ENCODE assay signal across 8 cellular contexts in genomic region chr16:84820305-84820684, GRCh38. TPM values are rescaled to one million over a fixed set of nuclear protein-coding genes. Genes with fewer than 3 reads are reported as not detected.
DNase-seq lines count a peak whose midpoint lies in the region; TF ChIP-seq lines count a peak whose summit lies in the region.

No MANE protein-coding gene starts in this region.

- 37 to 63% (median 57%) methylated on average over 2 to 8 of the region's 8 CpGs for WGBS in adrenal gland, 4 donors
- WGBS in liver = 55% methylated on average over 8 of the region's 8 CpGs

- no peaks in the 10 kb centered on the region for H3K9me3 ChIP-seq in adrenal gland (replicated peaks in 1 of 3)
- H3K9me3 ChIP-seq in liver (ENCODE audit: control insufficient read depth in 4 of 4, low read length in 3 of 4) = no peaks in the 10 kb centered on the region

- H3K27ac ChIP-seq in adrenal gland (peak overlapping the region in 3 of 5 donors; percentile 21 to 89 (median 74)), liver (ENCODE audit: low read depth in 1 of 2, low read length in 2 of 2) (peak overlapping the region; percentile 65 to 78), temporal lobe (ENCODE audit: low read depth, low read length) (peak overlapping the region; percentile 53)

- H3K4me1 Mint-ChIP-seq in T-helper 1 cell treated with Interleukin-12 subunit alpha and Interleukin-12 subunit beta and Interleukin-4 antibody, amounts not matched to agents 30 μg/mL and 1 μg/mL, for 36 hours (ENCODE audit: low read depth) = peaks cover 7% of the 10 kb centered on the region

- no peak overlapping the region for H3K27ac Mint-ChIP-seq in T-helper 1 cell treated with Interleukin-12 subunit alpha and Interleukin-12 subunit beta and Interleukin-4 antibody, amounts not matched to agents 30 μg/mL and 1 μg/mL, for 36 hours

- TF ChIP-seq CTCF in adrenal gland (IDR thresholded peaks at IDR 0.05) (no peak), liver (IDR thresholded peaks at IDR 0.05; ENCODE audit: low read depth, low read length, missing input control) (no peak)

- H3K4me3 Mint-ChIP-seq in T-helper 1 cell treated with Interleukin-12 subunit alpha and Interleukin-12 subunit beta and Interleukin-4 antibody, amounts not matched to agents 30 μg/mL and 1 μg/mL, for 36 hours = peak overlapping the region; percentile 72

- H3K4me3 ChIP-seq in adrenal gland (peak overlapping the region in 2 of 4 donors; percentile 1 to 56), liver (ENCODE audit: low read depth in 1 of 3, low read length in 3 of 3) (peak overlapping the region; percentile 37 to 63 (median 49))

- DNase-seq in T-helper 1 cell = no peak
- DNase-seq in adrenal gland = no peak
- DNase-seq in kidney tubule cell (ENCODE audit: low spot score) = no peak
- no peak for DNase-seq in mesenteric fat pad (ENCODE audit: low spot score)
- no peak for DNase-seq in HPDE6-E6E7 (ENCODE audit: extremely low spot score)

- no peaks in the 10 kb centered on the region for H3K9me3 Mint-ChIP-seq in T-helper 1 cell treated with Interleukin-12 subunit alpha and Interleukin-12 subunit beta and Interleukin-4 antibody, amounts not matched to agents 30 μg/mL and 1 μg/mL, for 36 hours

- peak overlapping the region in 1 of 2 donors; percentile 37 for H3K9ac ChIP-seq in liver (ENCODE audit: low read depth in 1 of 2, low read length in 2 of 2)

- intact Hi-C loops in adrenal gland (cut with DNase I) = no loop called here

- H3K27me3 ChIP-seq in adrenal gland (peaks cover 10% of the 10 kb centered on the region), liver (ENCODE audit: control insufficient read depth in 4 of 4, insufficient read depth in 4 of 4, low read length in 3 of 4) (peaks cover 0 to 6% (median 2%) of the 10 kb centered on the region in 4 donors)

- H3K36me3 ChIP-seq in adrenal gland (replicated peaks in 1 of 2) = no peaks in the 10 kb centered on the region
- H3K36me3 ChIP-seq in liver (ENCODE audit: control insufficient read depth in 4 of 4, insufficient read depth in 3 of 4, low read depth in 1 of 4, low read length in 3 of 4) = no peaks in the 10 kb centered on the region

- H3K27me3 Mint-ChIP-seq in T-helper 1 cell treated with Interleukin-12 subunit alpha and Interleukin-12 subunit beta and Interleukin-4 antibody, amounts not matched to agents 30 μg/mL and 1 μg/mL, for 36 hours (ENCODE audit: low read depth) = peaks cover 46% of the 10 kb centered on the region

- no peak for TF ChIP-seq RAD21 in liver (IDR thresholded peaks at IDR 0.05)

- no peaks in the 10 kb centered on the region for H3K36me3 Mint-ChIP-seq in T-helper 1 cell treated with Interleukin-12 subunit alpha and Interleukin-12 subunit beta and Interleukin-4 antibody, amounts not matched to agents 30 μg/mL and 1 μg/mL, for 36 hours (ENCODE audit: low read depth)

- no peak for TF ChIP-seq POLR2A in adrenal gland (IDR thresholded peaks at IDR 0.05)

- H3K4me1 ChIP-seq in adrenal gland (replicated peaks in 1 of 2) (peaks cover 0 to 16% of the 10 kb centered on the region in 2 donors), liver (ENCODE audit: control insufficient read depth in 4 of 4, insufficient read depth in 4 of 4, low read length in 3 of 4) (peaks cover 0 to 6% (median 4%) of the 10 kb centered on the region in 4 donors)

TF ChIP-seq in liver, 16 proteins besides CTCF, POLR2A, EP300 and RAD21:
- no peak for TF ChIP-seq FOXA2 (IDR thresholded peaks at IDR 0.05)
- no peak for TF ChIP-seq GABPA (IDR thresholded peaks at IDR 0.05 in 1 of 2, conservative IDR thresholded peaks at IDR 0.05 in 1 of 2)
- TF ChIP-seq JUND (IDR thresholded peaks at IDR 0.05) = no peak
- TF ChIP-seq RXRA (IDR thresholded peaks at IDR 0.05) = no peak
- TF ChIP-seq HNF4G (IDR thresholded peaks at IDR 0.05) = no peak
- no peak for TF ChIP-seq NR2F2 (IDR thresholded peaks at IDR 0.05)
- TF ChIP-seq YY1 (IDR thresholded peaks at IDR 0.05) = no peak
- no peak for TF ChIP-seq EGR1 (IDR thresholded peaks at IDR 0.05; ENCODE audit: low read depth in 2 of 2)
- no peak for TF ChIP-seq FOXA1 (IDR thresholded peaks at IDR 0.05)

RNA-seq across cellular contexts. Expression of gene CRISPLD2, which starts 0.5 kb away (rescaled TPM):
- 100 to 1,000 TPM in 3 of 8 donors, 10 to 100 TPM in 5; 34.6 to 362 (median 85.3) TPM for total RNA-seq in adrenal gland
- 10 to 100 TPM; 21.0 to 43.8 (median 42.1) TPM for polyA plus RNA-seq in adrenal gland
- total RNA-seq in liver = 10 to 100 TPM in 1 of 2 donors, 1 to 10 TPM in 1; 3.4 to 14.8 TPM
- 1 to 10 TPM; 2.6 to 4.9 TPM for polyA plus RNA-seq in liver
- total RNA-seq in temporal lobe = 2.2 TPM
- total RNA-seq in mesenteric fat pad = 256 TPM
